ENCODE assay signal across 8 cellular contexts in genomic region chr16:79601978-79602609, GRCh38. TPM values are rescaled to one million over a fixed set of nuclear protein-coding genes. Genes with fewer than 3 reads are reported as not detected.
A peak's percentile ranks its signal among the peaks of the same experiment; 100 is the strongest.
DNase-seq lines count a peak whose midpoint lies in the region; ATAC-seq, FAIRE-seq and TF ChIP-seq lines count a peak whose summit lies in the region.

No MANE protein-coding gene starts in this region.

- H4K20me1 ChIP-seq in neural progenitor cell (ENCODE audit: low read depth), result no peaks in the 10 kb centered on the region

- peak overlapping the region; percentile 97 for H3K4me3 Mint-ChIP-seq in neural progenitor cell
- H3K4me3 Mint-ChIP-seq in stimulated activated naive CD8-positive, alpha-beta T cell treated with anti-CD3 and anti-CD28 coated beads, Interleukin-15, amount 100 ng/mL, for 72 hours, result peak overlapping the region; percentile 46 to 83

- no peak overlapping the region for H3K9ac ChIP-seq in neural progenitor cell

- no peaks in the 10 kb centered on the region for H3K9me3 ChIP-seq in neural progenitor cell (ENCODE audit: low read depth)

- H3K4me3 ChIP-seq in neural progenitor cell, result peak overlapping the region; percentile 85

- peaks cover 28% of the 10 kb centered on the region for H3K4me1 ChIP-seq in neural progenitor cell

- H3K27ac Mint-ChIP-seq in neural progenitor cell, result no peak overlapping the region
- H3K27ac Mint-ChIP-seq in stimulated activated naive CD8-positive, alpha-beta T cell treated with anti-CD3 and anti-CD28 coated beads, Interleukin-15, amount 100 ng/mL, for 72 hours, result no peak overlapping the region

- peaks cover 27% of the 10 kb centered on the region for H3K4me1 Mint-ChIP-seq in neural progenitor cell
- peaks cover 44% of the 10 kb centered on the region for H3K4me1 Mint-ChIP-seq in stimulated activated naive CD8-positive, alpha-beta T cell treated with anti-CD3 and anti-CD28 coated beads, Interleukin-15, amount 100 ng/mL, for 72 hours

- H2AFZ ChIP-seq in neural progenitor cell (replicated peaks), result no peak overlapping the region

- no peak overlapping the region for H3K27ac ChIP-seq in neural progenitor cell

- peak; percentile 52 for FAIRE-seq in frontal cortex (lab: Jason Lieb, UNC)

- H3K79me2 ChIP-seq in neural progenitor cell (ENCODE audit: low read depth), result peaks cover 22% of the 10 kb centered on the region

- H3F3A ChIP-seq in neural progenitor cell (ENCODE audit: low read depth), result peaks cover 20% of the 10 kb centered on the region

- H3K36me3 Mint-ChIP-seq in neural progenitor cell, result peaks cover 2% of the 10 kb centered on the region

- peak; percentile 44 for DNase-seq in COR-L47 (lab: John Stamatoyannopoulos, UW)
- DNase-seq in HuH-7.5 (ENCODE audit: low spot score), result peak; percentile 61
- DNase-seq in RKO (ENCODE audit: low spot score), result peak; percentile 52
- DNase-seq in activated effector memory CD4-positive, alpha-beta T cell treated with anti-CD3 and anti-CD28 coated beads, Interleukin-2, amount 50 U/mL, for 16 hours, result peak; percentile 94
- peak in 1 of 2 donors; percentile 54 for DNase-seq in frontal cortex (ENCODE audit: low spot score in 2 of 2)
- peak; percentile 86 for DNase-seq in neural progenitor cell (ENCODE audit: low spot score)
- peak; percentile 58 to 68 for DNase-seq in stimulated activated naive CD8-positive, alpha-beta T cell treated with anti-CD3 and anti-CD28 coated beads, Interleukin-15, amount 100 ng/mL, for 72 hours

- H3K27me3 ChIP-seq in neural progenitor cell, result no peaks in the 10 kb centered on the region

- no peaks in the 10 kb centered on the region for H3K9me3 Mint-ChIP-seq in neural progenitor cell
- H3K9me3 Mint-ChIP-seq in stimulated activated naive CD8-positive, alpha-beta T cell treated with anti-CD3 and anti-CD28 coated beads, Interleukin-15, amount 100 ng/mL, for 72 hours, result no peaks in the 10 kb centered on the region

- TF ChIP-seq CTCF in neural progenitor cell (IDR thresholded peaks at IDR 0.05), result peak; percentile 94

- peak; percentile 27 for ATAC-seq in stimulated activated naive CD8-positive, alpha-beta T cell treated with anti-CD3 and anti-CD28 coated beads, Interleukin-15, amount 100 ng/mL, for 72 hours
- no peak for ATAC-seq in HG03025 (IDR thresholded peaks at IDR 0.05; ENCODE audit: low FRiP score, unreplicated experiment)

- H3K27me3 Mint-ChIP-seq in neural progenitor cell (ENCODE audit: insufficient read depth, low read depth), result peaks cover 8% of the 10 kb centered on the region
- peaks cover 84% of the 10 kb centered on the region for H3K27me3 Mint-ChIP-seq in stimulated activated naive CD8-positive, alpha-beta T cell treated with anti-CD3 and anti-CD28 coated beads, Interleukin-15, amount 100 ng/mL, for 72 hours

- no peaks in the 10 kb centered on the region for H3K36me3 ChIP-seq in neural progenitor cell

- peak overlapping the region; percentile 94 for H3K4me2 ChIP-seq in neural progenitor cell

RNA-seq across cellular contexts. Expression of gene MAF, which starts 1.6 kb away (rescaled TPM):
- total RNA-seq in frontal cortex, result 15.9 TPM
- 10.8 and 13.5 TPM in 2 replicates for total RNA-seq in neural progenitor cell (ENCODE audit: low replicate concordance)
